Comparison of ENCODE assay signal across 10 cellular contexts in genomic region chr2:153506499-153506898, GRCh38. TPM values are rescaled to one million over a fixed set of nuclear protein-coding genes. Genes with fewer than 3 reads are reported as not detected.
"Had no signal": no experiment of that assay in that cellular context is flagged by ENCODE, and none has a peak within 500 bp of the region (broad histone marks: within the 10 kb centered on the region; RNA-seq: fewer than 3 reads in every experiment).

No MANE protein-coding gene starts in this region.

RNA-seq across cellular contexts. Expression of gene RPRM, which starts 27.9 kb away (rescaled TPM):
- total RNA-seq: left lobe of liver, left ventricle myocardium inferior, left ventricle myocardium superior, liver, lung microvascular endothelial cell, mucosa of gallbladder, myocyte had no signal
- polyA plus RNA-seq: immature natural killer cell, keratinocyte, liver, mammary epithelial cell had no signal
